ENCODE assay signal across 1 cellular context in the genomic region with DNA sequence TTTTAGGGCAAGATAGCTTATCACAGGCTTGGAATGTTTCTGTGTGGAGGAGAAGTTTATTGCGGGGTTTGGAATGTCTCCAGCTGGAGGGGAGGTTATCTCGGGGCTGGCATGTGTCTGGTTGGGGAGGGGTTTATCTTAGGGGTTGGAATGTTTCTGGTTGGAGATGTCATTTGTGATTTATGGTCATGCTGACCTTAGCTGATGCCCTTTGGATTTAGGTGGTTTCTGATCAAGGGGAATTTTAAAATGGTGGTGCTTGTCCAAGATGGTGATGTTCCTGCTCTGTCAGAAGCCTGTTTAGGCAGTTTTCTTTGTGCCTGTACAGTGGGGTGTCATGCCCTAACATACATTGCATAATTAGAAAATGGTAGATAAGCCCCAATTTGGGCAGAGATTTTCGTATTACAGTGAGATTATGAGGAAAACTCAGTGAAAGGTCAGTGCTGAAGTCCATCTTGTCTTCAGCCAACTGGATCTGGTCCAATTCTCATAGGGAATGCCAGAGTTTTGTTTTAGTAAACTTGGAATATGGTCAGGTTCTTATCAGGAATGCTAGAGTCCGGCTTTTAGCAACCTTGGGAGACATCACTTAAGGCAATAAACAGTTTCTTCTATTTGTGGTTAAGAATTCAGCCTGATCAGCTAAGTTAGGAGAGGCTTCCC.
TF ChIP-seq lines count a peak whose summit lies in the region.

No MANE protein-coding gene starts in this region.

TF ChIP-seq in GM12891, 5 proteins besides CTCF, POLR2A, EP300 and RAD21 (continued from another document):
- no peak for TF ChIP-seq POU2F2 (IDR thresholded peaks at IDR 0.05; ENCODE audit: low read depth, low read length)
- TF ChIP-seq PAX5 (IDR thresholded peaks at IDR 0.05; ENCODE audit: insufficient read depth, low read length, severe bottlenecking): no peak
- no peak for TF ChIP-seq SPI1 (IDR thresholded peaks at IDR 0.05; ENCODE audit: low read depth, low read length)
